In the genomic region with DNA sequence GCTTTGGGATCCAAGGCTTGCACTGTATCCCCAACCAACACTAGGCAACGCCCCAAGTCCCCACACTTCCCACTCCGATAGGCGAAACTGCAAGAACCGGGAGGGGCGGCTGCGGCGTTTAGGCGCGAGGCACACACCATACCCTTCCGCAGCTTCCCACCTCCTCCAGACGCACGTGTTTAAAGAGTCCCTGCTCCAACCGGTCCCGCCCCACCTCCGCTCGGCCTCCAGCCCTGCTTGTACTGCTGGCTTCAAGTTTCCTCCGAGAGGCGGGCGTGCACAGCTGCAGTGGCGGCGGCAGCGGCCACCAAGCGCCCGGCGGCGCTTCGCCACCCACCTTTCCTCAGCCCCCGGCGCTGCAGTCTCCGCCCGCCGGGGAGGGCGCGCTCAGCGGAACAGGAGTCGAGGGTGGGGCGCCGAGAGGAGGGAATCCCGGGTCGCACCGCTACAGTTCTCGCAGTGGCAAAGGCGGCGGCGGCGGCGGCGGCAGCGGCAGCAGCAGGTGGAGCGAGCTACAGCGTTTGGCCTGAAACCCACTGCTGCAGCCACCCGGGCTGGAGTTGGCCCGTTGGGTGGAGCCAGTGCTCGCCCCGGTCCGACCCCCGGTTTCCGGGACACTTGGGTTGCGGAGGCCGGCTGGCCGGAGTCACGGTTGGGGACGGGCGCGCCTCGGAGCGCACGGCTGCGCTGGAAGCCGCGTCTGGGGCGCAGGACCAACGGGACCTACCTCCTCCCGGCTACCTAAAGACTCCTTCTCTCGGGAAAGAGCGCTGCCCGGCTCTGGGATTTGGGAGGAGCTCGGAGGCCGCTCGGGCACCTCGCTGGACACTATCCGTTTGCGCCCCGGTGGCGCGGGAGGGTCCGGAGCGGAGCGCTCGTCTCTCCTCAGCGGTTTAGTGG, we compare ENCODE assay signal across 8 cellular contexts. TPM values are rescaled to one million over a fixed set of nuclear protein-coding genes. Genes with fewer than 3 reads are reported as not detected.
DNase-seq lines count a peak whose midpoint lies in the region; ATAC-seq and TF ChIP-seq lines count a peak whose summit lies in the region.

A gene (plus strand): TSS at position 457 of the 900 bp plus-strand sequence. CDS start 858 bp downstream, outside the sequence.

- H3K27ac Mint-ChIP-seq in activated naive CD8-positive, alpha-beta T cell treated with anti-CD3 and anti-CD28 coated beads for 36 hours = no peak within 1 kb of the TSS

- H3K4me1 ChIP-seq in iPS-15b (ENCODE audit: control insufficient read depth, insufficient read depth, low read length) = peaks cover 10% of the 10 kb centered on the region

- peak within 1 kb of the TSS; percentile 70 for H3K4me3 ChIP-seq in AG04450 (ENCODE audit: low read depth, low read length)
- peak within 1 kb of the TSS; percentile 67 for H3K4me3 ChIP-seq in H7 (ENCODE audit: insufficient read depth, low read depth, low read length)
- H3K4me3 ChIP-seq in iPS-15b (ENCODE audit: low read depth, low read length) = peak within 1 kb of the TSS; percentile 80

- H3K4me1 Mint-ChIP-seq in activated naive CD8-positive, alpha-beta T cell treated with anti-CD3 and anti-CD28 coated beads for 36 hours = peaks cover 23% of the 10 kb centered on the region

- H3K36me3 ChIP-seq in H7 (replicated peaks; ENCODE audit: control insufficient read depth, insufficient read depth, low read length) (no peaks in the 10 kb centered on the region), iPS-15b (ENCODE audit: control insufficient read depth, insufficient read depth, low read length) (no peaks in the 10 kb centered on the region)

- no peaks in the 10 kb centered on the region for H3K36me3 Mint-ChIP-seq in activated naive CD8-positive, alpha-beta T cell treated with anti-CD3 and anti-CD28 coated beads for 36 hours

- CTCF ChIA-PET in AG04450 (lab: Charles Lee) = interaction anchor here (1.7 to 3.6 kb wide), 2 partner anchors 103 to 236 kb away, joined by 5 to 18 read pairs; no protein-coding TSS in a partner anchor

- no peak for DNase-seq in AG04450 (ENCODE audit: low read depth, low spot score)
- peak; percentile 91 for DNase-seq in H7
- peak; percentile 80 for DNase-seq in NCI-H82 (lab: John Stamatoyannopoulos, UW)
- peak; percentile 63 for DNase-seq in activated naive CD8-positive, alpha-beta T cell treated with anti-CD3 and anti-CD28 coated beads for 36 hours
- peak; percentile 17 for DNase-seq in stimulated activated CD4-positive, alpha-beta T cell treated with anti-CD3 and anti-CD28 coated beads, Interleukin-1b, Interleukin-23, amount 100 ng/mL, for 48 hours

- no peak for TF ChIP-seq CTCF in AG04450 (IDR thresholded peaks at IDR 0.05; ENCODE audit: low read depth, low read length)

- peaks cover 65% of the 10 kb centered on the region for H3K27me3 Mint-ChIP-seq in activated naive CD8-positive, alpha-beta T cell treated with anti-CD3 and anti-CD28 coated beads for 36 hours

- H3K27me3 ChIP-seq in AG04450 (ENCODE audit: control insufficient read depth, insufficient read depth, low read length) = peaks cover 19% of the 10 kb centered on the region
- peaks cover 61% of the 10 kb centered on the region for H3K27me3 ChIP-seq in H7 (ENCODE audit: control insufficient read depth, insufficient read depth, low read length)
- H3K27me3 ChIP-seq in iPS-15b (ENCODE audit: control insufficient read depth, insufficient read depth, low read length) = peaks cover 69% of the 10 kb centered on the region

- peak within 1 kb of the TSS; percentile 70 for H3K9ac ChIP-seq in iPS-15b (ENCODE audit: low read depth, low read length)

- no peaks in the 10 kb centered on the region for H3K9me3 Mint-ChIP-seq in activated naive CD8-positive, alpha-beta T cell treated with anti-CD3 and anti-CD28 coated beads for 36 hours

- peak within 1 kb of the TSS; percentile 62 for H3K4me3 Mint-ChIP-seq in activated naive CD8-positive, alpha-beta T cell treated with anti-CD3 and anti-CD28 coated beads for 36 hours

- no peaks in the 10 kb centered on the region; the same call in 1 of the 2 replicates for H3K9me3 ChIP-seq in AG04450 (ENCODE audit: control insufficient read depth, insufficient read depth, low read length)
- H3K9me3 ChIP-seq in iPS-15b (ENCODE audit: control insufficient read depth, insufficient read depth, low read length) = no peaks in the 10 kb centered on the region

- POLR2A ChIA-PET in AG04450 (lab: Yijun Ruan, JAX) = interaction anchor here (0.6 kb wide), 1 partner anchor 28 kb away, joined by 3 read pairs; no protein-coding TSS in a partner anchor

- no peak within 1 kb of the TSS for H3K27ac ChIP-seq in AG04450 (ENCODE audit: low read depth, low read length)

- ATAC-seq in HG03097 (IDR thresholded peaks at IDR 0.05; ENCODE audit: low FRiP score, unreplicated experiment) = no peak
- no peak for ATAC-seq in HG03025 (IDR thresholded peaks at IDR 0.05; ENCODE audit: low FRiP score, unreplicated experiment)

RNA-seq across cellular contexts. Expression of the gene that starts here (rescaled TPM):
- polyA plus RNA-seq in AG04450 (2011; rRNA removed) = 5.6 and 6.5 TPM in 2 replicates
- polyA minus RNA-seq in AG04450 (2011; rRNA and poly(A)+ RNA removed) = 8.6 and 10.9 TPM in 2 replicates
- 4.9 and 5.3 TPM in 2 replicates for total RNA-seq in H7 (2014; rRNA removed; shearing (Covaris generic))
- total RNA-seq in activated naive CD8-positive, alpha-beta T cell treated with anti-CD3 and anti-CD28 coated beads for 36 hours = 1 to 10 TPM; 1.3 to 1.4 TPM
